10 cellular contexts compared by ENCODE assay signal in the genomic region with DNA sequence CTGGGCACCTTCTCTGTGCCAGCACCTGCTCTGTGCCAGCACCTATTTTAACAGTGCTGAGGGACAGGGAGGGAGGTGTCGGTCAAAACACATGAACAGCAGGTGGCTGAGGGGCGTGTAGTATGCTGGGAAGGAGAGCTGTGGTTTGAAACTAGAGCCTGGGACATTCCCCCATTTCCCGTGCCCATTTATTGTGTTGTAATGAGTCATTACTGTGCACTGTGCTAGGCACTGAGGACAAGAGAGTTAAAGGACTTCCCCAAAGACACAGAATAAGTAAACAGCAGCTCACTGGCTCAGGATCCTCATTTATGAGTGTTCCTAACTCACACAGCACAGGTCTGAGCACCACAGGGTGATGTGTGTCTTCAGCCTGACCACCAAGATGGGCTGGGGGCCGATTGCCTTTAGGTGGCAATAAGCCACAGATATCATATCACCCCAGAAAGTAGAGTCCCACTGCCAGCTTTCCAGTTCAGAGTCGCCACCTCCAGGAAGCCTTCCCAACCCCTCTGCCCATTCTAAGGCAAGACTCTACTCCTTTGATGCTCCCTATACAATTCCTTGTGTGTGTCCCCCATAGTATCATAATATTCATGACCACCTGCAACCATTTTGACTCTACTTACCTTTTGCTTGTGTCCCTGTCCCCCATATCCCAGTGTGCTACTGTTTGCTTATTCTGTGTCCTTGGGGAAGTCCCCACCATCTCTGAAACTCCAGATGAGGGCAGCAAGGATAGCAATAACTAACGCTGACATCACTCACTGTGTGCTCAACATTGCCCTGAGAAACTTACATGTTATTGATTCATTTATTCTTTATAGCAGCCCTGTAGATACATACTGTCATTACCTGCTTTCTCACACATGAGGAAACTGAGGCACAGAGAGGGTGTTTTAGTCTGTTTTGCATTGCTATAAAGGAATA.
A peak's percentile ranks its signal among the peaks of the same experiment; 100 is the strongest.
DNase-seq lines count a peak whose midpoint lies in the region; ATAC-seq and TF ChIP-seq lines count a peak whose summit lies in the region.
"Had no signal": no experiment of that assay in that cellular context is flagged by ENCODE, and none has a peak within 500 bp of the region (broad histone marks: within the 10 kb centered on the region; RNA-seq: fewer than 3 reads in every experiment).

No MANE protein-coding gene starts in this region.

- H3K4me3 Mint-ChIP-seq in activated T-helper 1 cell treated with anti-CD3 and anti-CD28 coated beads, Interleukin-12 subunit alpha, Interleukin-12 subunit beta, Interleukin-2, Interleukin-4 antibody, amounts not matched to agents 30 ng/mL and 10 ng/mL and 1 ng/mL, durations not matched to agents 14 hours and 24 hours and 36 hours, result peak overlapping the region; percentile 24
- H3K4me3 Mint-ChIP-seq in chondrocyte (ENCODE audit: unreplicated experiment), result no peak overlapping the region

- H3K27me3 Mint-ChIP-seq in activated T-helper 1 cell treated with anti-CD3 and anti-CD28 coated beads, Interleukin-12 subunit alpha, Interleukin-12 subunit beta, Interleukin-2, Interleukin-4 antibody, amounts not matched to agents 30 ng/mL and 10 ng/mL and 1 ng/mL, durations not matched to agents 14 hours and 24 hours and 36 hours (ENCODE audit: insufficient read depth), result peaks cover 2% of the 10 kb centered on the region
- peaks cover 52% of the 10 kb centered on the region for H3K27me3 Mint-ChIP-seq in chondrocyte (ENCODE audit: low read depth)

- H3K4me1 Mint-ChIP-seq in activated T-helper 1 cell treated with anti-CD3 and anti-CD28 coated beads, Interleukin-12 subunit alpha, Interleukin-12 subunit beta, Interleukin-2, Interleukin-4 antibody, amounts not matched to agents 30 ng/mL and 10 ng/mL and 1 ng/mL, durations not matched to agents 14 hours and 24 hours and 36 hours (ENCODE audit: low read depth), result peaks cover 22% of the 10 kb centered on the region
- H3K4me1 Mint-ChIP-seq in chondrocyte (ENCODE audit: low read depth), result no peaks in the 10 kb centered on the region

- H3K9me3 Mint-ChIP-seq in activated T-helper 1 cell treated with anti-CD3 and anti-CD28 coated beads, Interleukin-12 subunit alpha, Interleukin-12 subunit beta, Interleukin-2, Interleukin-4 antibody, amounts not matched to agents 30 ng/mL and 10 ng/mL and 1 ng/mL, durations not matched to agents 14 hours and 24 hours and 36 hours, result peaks cover 22% of the 10 kb centered on the region
- H3K9me3 Mint-ChIP-seq in chondrocyte (ENCODE audit: low read depth), result no peaks in the 10 kb centered on the region

- TF ChIP-seq CTCF in GM13977 (IDR thresholded peaks at IDR 0.05; ENCODE audit: extremely low read depth, insufficient read depth, missing control alignments) (no peak), chondrocyte (IDR thresholded peaks at IDR 0.05) (no peak)

- ATAC-seq in GM18909 (IDR thresholded peaks at IDR 0.05; ENCODE audit: poor library complexity, unreplicated experiment) (peak; percentile 67), HG02678 (IDR thresholded peaks at IDR 0.05; ENCODE audit: unreplicated experiment) (peak; percentile 81), HG03571 (IDR thresholded peaks at IDR 0.05; ENCODE audit: unreplicated experiment) (no peak)

- intact Hi-C loops in activated T-helper 1 cell treated with anti-CD3 and anti-CD28 coated beads, Interleukin-12 subunit alpha, Interleukin-12 subunit beta, Interleukin-2, Interleukin-4 antibody, amounts not matched to agents 30 ng/mL and 10 ng/mL and 1 ng/mL, durations not matched to agents 14 hours and 24 hours and 36 hours (cut with micrococcal nuclease), result loop anchor here (1.0 kb wide), 1 partner anchor 12 kb away; no protein-coding TSS in a partner anchor

- in situ Hi-C loops in GM13977 (cut with MboI; ENCODE audit: low pct_unique_long_range_greater_than_20kb, low sequenced_read_pairs, unreplicated experiment), result no loop called here

- DNase-seq in GM13977 (ENCODE audit: low spot score) (peak; percentile 52), HPDE6-E6E7 (ENCODE audit: extremely low spot score) (no peak), chondrocyte (ENCODE audit: low spot score) (no peak), cerebellar nuclear complex (lab: John Stamatoyannopoulos, UW) (no peak)
- DNase-seq in activated T-helper 1 cell treated with anti-CD3 and anti-CD28 coated beads, Interleukin-12 subunit alpha, Interleukin-12 subunit beta, Interleukin-2, Interleukin-4 antibody, amounts not matched to agents 30 ng/mL and 10 ng/mL and 1 ng/mL, durations not matched to agents 14 hours and 24 hours and 36 hours (ENCODE audit: low spot score), result no peak
- DNase-seq: caudate nucleus had no signal

- peaks cover 18% of the 10 kb centered on the region for H3K36me3 Mint-ChIP-seq in activated T-helper 1 cell treated with anti-CD3 and anti-CD28 coated beads, Interleukin-12 subunit alpha, Interleukin-12 subunit beta, Interleukin-2, Interleukin-4 antibody, amounts not matched to agents 30 ng/mL and 10 ng/mL and 1 ng/mL, durations not matched to agents 14 hours and 24 hours and 36 hours (ENCODE audit: low read depth)
- H3K36me3 Mint-ChIP-seq in chondrocyte (ENCODE audit: low read depth), result no peaks in the 10 kb centered on the region

- peak overlapping the region; percentile 21 for H3K27ac Mint-ChIP-seq in activated T-helper 1 cell treated with anti-CD3 and anti-CD28 coated beads, Interleukin-12 subunit alpha, Interleukin-12 subunit beta, Interleukin-2, Interleukin-4 antibody, amounts not matched to agents 30 ng/mL and 10 ng/mL and 1 ng/mL, durations not matched to agents 14 hours and 24 hours and 36 hours
- H3K27ac Mint-ChIP-seq in chondrocyte (ENCODE audit: unreplicated experiment), result no peak overlapping the region
- H3K27ac Mint-ChIP-seq: activated T-helper 2 cell treated with anti-CD3 and anti-CD28 coated beads, Interferon-gamma antibody, Interleukin-2, Interleukin-4, amounts not matched to agents 10 μg/mL and 5 μg/mL and 100 μg/mL, durations not matched to agents 14 hours and 24 hours and 36 hours had no signal
